ENCODE assay signal across 3 cellular contexts in the genomic region with DNA sequence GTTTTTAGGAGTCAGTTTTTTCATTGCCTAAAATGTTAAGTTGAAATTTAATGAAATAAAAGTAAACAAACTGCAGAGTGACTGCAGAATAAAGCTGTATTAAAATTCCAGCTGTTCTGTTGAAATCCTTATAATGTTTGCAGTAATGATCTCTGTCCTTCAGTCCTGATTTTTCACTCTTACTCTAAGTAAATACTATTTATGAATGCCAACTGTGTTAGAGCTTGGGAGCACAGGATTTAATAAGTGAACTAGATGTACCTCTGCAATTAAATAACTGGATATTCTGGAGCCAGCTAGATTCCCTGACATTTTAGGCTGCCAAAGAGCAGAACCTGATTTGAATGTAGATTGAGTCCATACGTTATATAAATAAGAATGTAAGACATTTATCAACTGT. TPM values are rescaled to one million over a fixed set of nuclear protein-coding genes. Genes with fewer than 3 reads are reported as not detected.
"Had no signal": no experiment of that assay in that cellular context is flagged by ENCODE, and none has a peak within 500 bp of the region (broad histone marks: within the 10 kb centered on the region; RNA-seq: fewer than 3 reads in every experiment).

No MANE protein-coding gene starts in this region.

RNA-seq across cellular contexts. Expression of a gene that starts 7.9 kb away (rescaled TPM):
- total RNA-seq: LHCN-M2, M059J, NCI-H460 had no signal

RNA-seq across cellular contexts. Expression of a gene that starts 51.4 kb away (rescaled TPM):
- total RNA-seq: NCI-H460 had no signal
